8 cellular contexts compared by ENCODE assay signal in genomic region chr19:41998246-41999020, GRCh38. TPM values are rescaled to one million over a fixed set of nuclear protein-coding genes. Genes with fewer than 3 reads are reported as not detected.
DNase-seq lines count a peak whose midpoint lies in the region; ATAC-seq and TF ChIP-seq lines count a peak whose summit lies in the region.

No MANE protein-coding gene starts in this region.

- POLR2A ChIA-PET in A673 (lab: Charles Lee; ENCODE audit: low non-redundant PET): no interaction called here

- H3K27ac ChIP-seq in A673 (ENCODE audit: low read depth, low read length, poor library complexity, severe bottlenecking) (no peak overlapping the region), adrenal gland (peak overlapping the region in 1 of 5 donors; percentile 63), suprapubic skin (no peak overlapping the region)

- DNase-seq in A673 (ENCODE audit: low spot score): peak; percentile 81
- DNase-seq in GM12865 (ENCODE audit: low read depth): peak; percentile 49
- DNase-seq in NCI-H774 (lab: John Stamatoyannopoulos, UW): peak; percentile 16
- peak in 3 of 7 donors; percentile 22 to 36 (median 31) for DNase-seq in adrenal gland
- DNase-seq in iPS-NIHi11 (ENCODE audit: low spot score): peak; percentile 86
- DNase-seq in suprapubic skin (ENCODE audit: low spot score in 2 of 2): no peak
- DNase-seq in superior temporal gyrus (ENCODE audit: extremely low spot score): no peak

- ATAC-seq in GM21528 (IDR thresholded peaks at IDR 0.05; ENCODE audit: low FRiP score, unreplicated experiment): no peak

- H3K4me3 ChIP-seq in A673 (ENCODE audit: low read depth, low read length, poor library complexity, severe bottlenecking): peak overlapping the region; percentile 21
- H3K4me3 ChIP-seq in GM12865 (ENCODE audit: low read depth, low read length): no peak overlapping the region
- H3K4me3 ChIP-seq in adrenal gland: no peak overlapping the region
- H3K4me3 ChIP-seq in suprapubic skin: peak overlapping the region; percentile 17

- H3K27me3 ChIP-seq in A673 (replicated peaks; ENCODE audit: insufficient read depth, low read depth, low read length, poor library complexity) (peaks cover 27% of the 10 kb centered on the region), adrenal gland (peaks cover 63% of the 10 kb centered on the region), suprapubic skin (peaks cover 99% of the 10 kb centered on the region)

- TF ChIP-seq CTCF in A673 (conservative IDR thresholded peaks at IDR 0.05; ENCODE audit: low read depth, low read length) (peak; percentile 86), GM12865 (IDR thresholded peaks at IDR 0.05; ENCODE audit: insufficient read depth, low read depth, low read length, missing control alignments) (peak; percentile 75), adrenal gland (IDR thresholded peaks at IDR 0.05) (peak in 5 of 6 experiments; percentile 6 to 45 (median 28)), suprapubic skin (IDR thresholded peaks at IDR 0.05) (peak in 1 of 2 donors; percentile 44)

- H3K36me3 ChIP-seq in A673 (ENCODE audit: insufficient read depth, low read length, poor library complexity, severe bottlenecking) (no peaks in the 10 kb centered on the region), adrenal gland (replicated peaks in 1 of 2) (no peaks in the 10 kb centered on the region), suprapubic skin (no peaks in the 10 kb centered on the region)

- CTCF ChIA-PET in A673 (lab: Charles Lee): no interaction called here

- BruUV-seq in A673 (replicated peaks; lab: Mats Ljungman, UMichigan): no TSS peak

- TF ChIP-seq POLR2A in adrenal gland (IDR thresholded peaks at IDR 0.05) (no peak), suprapubic skin (IDR thresholded peaks at IDR 0.05) (no peak)

- peaks cover 12% of the 10 kb centered on the region for H3K4me1 ChIP-seq in A673 (ENCODE audit: insufficient read depth, low read length, poor library complexity, severe bottlenecking)
- H3K4me1 ChIP-seq in adrenal gland (replicated peaks in 1 of 2): peaks cover 0 to 7% of the 10 kb centered on the region in 2 donors
- H3K4me1 ChIP-seq in suprapubic skin: peaks cover 29% of the 10 kb centered on the region

- 3 to 8% (median 4%) methylated on average over 4 to 61 of the region's 64 CpGs for WGBS in adrenal gland, 4 donors
- 6% methylated on average over 4 of the region's 64 CpGs for WGBS in suprapubic skin

- H3K9me3 ChIP-seq in A673 (ENCODE audit: low read depth, low read length, poor library complexity, severe bottlenecking): no peaks in the 10 kb centered on the region
- H3K9me3 ChIP-seq in adrenal gland (replicated peaks in 1 of 3): no peaks in the 10 kb centered on the region
- H3K9me3 ChIP-seq in suprapubic skin: no peaks in the 10 kb centered on the region

- TF ChIP-seq EP300 in suprapubic skin (IDR thresholded peaks at IDR 0.05): no peak

- intact Hi-C loops in A673 (cut with micrococcal nuclease; ENCODE audit: unreplicated experiment) (loop anchor here (2.0 kb wide), 1 partner anchor 36 kb away; no protein-coding TSS in a partner anchor), adrenal gland (cut with DNase I) (no loop called here)

RNA-seq across cellular contexts. Expression of gene ATP1A3, which starts 4.4 kb away (rescaled TPM):
- total RNA-seq in A673 (2021): 8.5 and 9.0 TPM in 2 replicates
- total RNA-seq in adrenal gland: 10 to 100 TPM in 2 of 8 donors, 1 to 10 TPM in 2, under 1 TPM in 3, not detected in 1; 0.11 to 35.0 (median 1.3) TPM
- polyA plus RNA-seq in adrenal gland: 10 to 100 TPM in 1 of 3 donors, 1 to 10 TPM in 2; 4.1 to 14.2 (median 10.0) TPM
- not detected for total RNA-seq in suprapubic skin

RNA-seq across cellular contexts. Expression of gene RABAC1, which starts 39.3 kb away (rescaled TPM):
- total RNA-seq in A673 (2021): 114 and 124 TPM in 2 replicates
- total RNA-seq in adrenal gland: 100 to 1,000 TPM; 136 to 397 (median 183) TPM
- 100 to 1,000 TPM in 2 of 3 donors, 10 to 100 TPM in 1; 17.9 to 303 (median 174) TPM for polyA plus RNA-seq in adrenal gland
- 100 to 1,000 TPM in 3 of 4 donors, 10 to 100 TPM in 1; 75.2 to 137 (median 125) TPM for total RNA-seq in suprapubic skin

Comparison
In these comparisons a context has a peak if more than half of its experiments do, and no peak if none do; other contexts are left out.
1. DNase-seq: peak in A673 (single experiment), GM12865 (single experiment), NCI-H774 (single experiment) and iPS-NIHi11 (single experiment); none in suprapubic skin (0 of 2) and superior temporal gyrus (single experiment).
2. H3K4me3 ChIP-seq: peak in A673 (single experiment) and suprapubic skin (single experiment); none in GM12865 (single experiment) and adrenal gland (0 of 4).